ENCODE assay signal across 1 cellular context in the genomic region with DNA sequence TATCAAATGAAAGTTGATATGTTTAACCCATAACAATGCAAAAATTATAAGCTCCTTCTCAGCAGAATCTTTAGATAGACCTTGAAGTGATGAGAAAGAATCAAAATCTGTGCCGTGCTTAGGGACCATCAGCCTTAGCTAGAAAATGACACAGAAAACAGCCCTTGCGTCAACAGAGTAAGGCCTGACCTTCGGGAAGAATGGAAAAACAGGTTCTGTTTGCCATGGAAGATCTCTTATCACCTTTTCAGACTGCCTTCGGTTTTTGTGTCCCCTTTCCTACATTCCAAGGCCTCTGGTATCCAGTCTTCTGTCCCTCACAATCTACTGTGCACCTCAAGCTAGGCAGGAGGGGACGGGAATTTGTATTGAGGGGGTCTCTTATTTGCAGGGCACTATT.
TF ChIP-seq lines count a peak whose summit lies in the region.

No MANE protein-coding gene starts in this region.

TF ChIP-seq in HepG2, 621 proteins besides CTCF, POLR2A, EP300 and RAD21 (continued from another document and continues in another):
- TF ChIP-seq, protein P1, sequence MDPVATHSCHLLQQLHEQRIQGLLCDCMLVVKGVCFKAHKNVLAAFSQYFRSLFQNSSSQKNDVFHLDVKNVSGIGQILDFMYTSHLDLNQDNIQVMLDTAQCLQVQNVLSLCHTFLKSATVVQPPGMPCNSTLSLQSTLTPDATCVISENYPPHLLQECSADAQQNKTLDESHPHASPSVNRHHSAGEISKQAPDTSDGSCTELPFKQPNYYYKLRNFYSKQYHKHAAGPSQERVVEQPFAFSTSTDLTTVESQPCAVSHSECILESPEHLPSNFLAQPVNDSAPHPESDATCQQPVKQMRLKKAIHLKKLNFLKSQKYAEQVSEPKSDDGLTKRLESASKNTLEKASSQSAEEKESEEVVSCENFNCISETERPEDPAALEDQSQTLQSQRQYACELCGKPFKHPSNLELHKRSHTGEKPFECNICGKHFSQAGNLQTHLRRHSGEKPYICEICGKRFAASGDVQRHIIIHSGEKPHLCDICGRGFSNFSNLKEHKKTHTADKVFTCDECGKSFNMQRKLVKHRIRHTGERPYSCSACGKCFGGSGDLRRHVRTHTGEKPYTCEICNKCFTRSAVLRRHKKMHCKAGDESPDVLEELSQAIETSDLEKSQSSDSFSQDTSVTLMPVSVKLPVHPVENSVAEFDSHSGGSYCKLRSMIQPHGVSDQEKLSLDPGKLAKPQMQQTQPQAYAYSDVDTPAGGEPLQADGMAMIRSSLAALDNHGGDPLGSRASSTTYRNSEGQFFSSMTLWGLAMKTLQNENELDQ (CRISPR knock-in tag; IDR thresholded peaks at IDR 0.05; ENCODE audit: borderline replicate concordance) = no peak
- no peak for TF ChIP-seq RBM22 (optimal IDR thresholded peaks at IDR 0.05; ENCODE audit: low read length)
- TF ChIP-seq CENPX (CRISPR knock-in tag; IDR thresholded peaks at IDR 0.05) = no peak
- TF ChIP-seq FOXO1 (CRISPR knock-in tag; IDR thresholded peaks at IDR 0.05) = peak; percentile 84
- TF ChIP-seq ZBTB14 (CRISPR knock-in tag; IDR thresholded peaks at IDR 0.05) = no peak
- no peak for TF ChIP-seq ZNF468 (CRISPR knock-in tag; IDR thresholded peaks at IDR 0.05)
- TF ChIP-seq, protein P2, sequence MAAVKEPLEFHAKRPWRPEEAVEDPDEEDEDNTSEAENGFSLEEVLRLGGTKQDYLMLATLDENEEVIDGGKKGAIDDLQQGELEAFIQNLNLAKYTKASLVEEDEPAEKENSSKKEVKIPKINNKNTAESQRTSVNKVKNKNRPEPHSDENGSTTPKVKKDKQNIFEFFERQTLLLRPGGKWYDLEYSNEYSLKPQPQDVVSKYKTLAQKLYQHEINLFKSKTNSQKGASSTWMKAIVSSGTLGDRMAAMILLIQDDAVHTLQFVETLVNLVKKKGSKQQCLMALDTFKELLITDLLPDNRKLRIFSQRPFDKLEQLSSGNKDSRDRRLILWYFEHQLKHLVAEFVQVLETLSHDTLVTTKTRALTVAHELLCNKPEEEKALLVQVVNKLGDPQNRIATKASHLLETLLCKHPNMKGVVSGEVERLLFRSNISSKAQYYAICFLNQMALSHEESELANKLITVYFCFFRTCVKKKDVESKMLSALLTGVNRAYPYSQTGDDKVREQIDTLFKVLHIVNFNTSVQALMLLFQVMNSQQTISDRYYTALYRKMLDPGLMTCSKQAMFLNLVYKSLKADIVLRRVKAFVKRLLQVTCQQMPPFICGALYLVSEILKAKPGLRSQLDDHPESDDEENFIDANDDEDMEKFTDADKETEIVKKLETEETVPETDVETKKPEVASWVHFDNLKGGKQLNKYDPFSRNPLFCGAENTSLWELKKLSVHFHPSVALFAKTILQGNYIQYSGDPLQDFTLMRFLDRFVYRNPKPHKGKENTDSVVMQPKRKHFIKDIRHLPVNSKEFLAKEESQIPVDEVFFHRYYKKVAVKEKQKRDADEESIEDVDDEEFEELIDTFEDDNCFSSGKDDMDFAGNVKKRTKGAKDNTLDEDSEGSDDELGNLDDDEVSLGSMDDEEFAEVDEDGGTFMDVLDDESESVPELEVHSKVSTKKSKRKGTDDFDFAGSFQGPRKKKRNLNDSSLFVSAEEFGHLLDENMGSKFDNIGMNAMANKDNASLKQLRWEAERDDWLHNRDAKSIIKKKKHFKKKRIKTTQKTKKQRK (IDR thresholded peaks at IDR 0.05; ENCODE audit: low read length) = no peak
- no peak for TF ChIP-seq ZNF83 (CRISPR knock-in tag; IDR thresholded peaks at IDR 0.05; ENCODE audit: borderline replicate concordance)
- TF ChIP-seq, protein P3, sequence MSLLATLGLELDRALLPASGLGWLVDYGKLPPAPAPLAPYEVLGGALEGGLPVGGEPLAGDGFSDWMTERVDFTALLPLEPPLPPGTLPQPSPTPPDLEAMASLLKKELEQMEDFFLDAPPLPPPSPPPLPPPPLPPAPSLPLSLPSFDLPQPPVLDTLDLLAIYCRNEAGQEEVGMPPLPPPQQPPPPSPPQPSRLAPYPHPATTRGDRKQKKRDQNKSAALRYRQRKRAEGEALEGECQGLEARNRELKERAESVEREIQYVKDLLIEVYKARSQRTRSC (CRISPR knock-in tag; IDR thresholded peaks at IDR 0.05; ENCODE audit: low read depth) = no peak
- 0 out of 2 replicates have a peak, but pooled peaks have one; percentile 21 for TF ChIP-seq ZGPAT (CRISPR knock-in tag; IDR thresholded peaks at IDR 0.05)
- TF ChIP-seq HNRNPL (IDR thresholded peaks at IDR 0.05; ENCODE audit: low read depth, low read length) = no peak
- TF ChIP-seq RNF2 (conservative IDR thresholded peaks at IDR 0.05; ENCODE audit: low read depth) = no peak
- TF ChIP-seq HHEX (CRISPR knock-in tag; IDR thresholded peaks at IDR 0.05) = no peak
- no peak for TF ChIP-seq ZNF646 (CRISPR knock-in tag; IDR thresholded peaks at IDR 0.05)
- TF ChIP-seq ZNF569 (CRISPR knock-in tag; IDR thresholded peaks at IDR 0.05; ENCODE audit: borderline replicate concordance) = no peak
- TF ChIP-seq, protein P4, sequence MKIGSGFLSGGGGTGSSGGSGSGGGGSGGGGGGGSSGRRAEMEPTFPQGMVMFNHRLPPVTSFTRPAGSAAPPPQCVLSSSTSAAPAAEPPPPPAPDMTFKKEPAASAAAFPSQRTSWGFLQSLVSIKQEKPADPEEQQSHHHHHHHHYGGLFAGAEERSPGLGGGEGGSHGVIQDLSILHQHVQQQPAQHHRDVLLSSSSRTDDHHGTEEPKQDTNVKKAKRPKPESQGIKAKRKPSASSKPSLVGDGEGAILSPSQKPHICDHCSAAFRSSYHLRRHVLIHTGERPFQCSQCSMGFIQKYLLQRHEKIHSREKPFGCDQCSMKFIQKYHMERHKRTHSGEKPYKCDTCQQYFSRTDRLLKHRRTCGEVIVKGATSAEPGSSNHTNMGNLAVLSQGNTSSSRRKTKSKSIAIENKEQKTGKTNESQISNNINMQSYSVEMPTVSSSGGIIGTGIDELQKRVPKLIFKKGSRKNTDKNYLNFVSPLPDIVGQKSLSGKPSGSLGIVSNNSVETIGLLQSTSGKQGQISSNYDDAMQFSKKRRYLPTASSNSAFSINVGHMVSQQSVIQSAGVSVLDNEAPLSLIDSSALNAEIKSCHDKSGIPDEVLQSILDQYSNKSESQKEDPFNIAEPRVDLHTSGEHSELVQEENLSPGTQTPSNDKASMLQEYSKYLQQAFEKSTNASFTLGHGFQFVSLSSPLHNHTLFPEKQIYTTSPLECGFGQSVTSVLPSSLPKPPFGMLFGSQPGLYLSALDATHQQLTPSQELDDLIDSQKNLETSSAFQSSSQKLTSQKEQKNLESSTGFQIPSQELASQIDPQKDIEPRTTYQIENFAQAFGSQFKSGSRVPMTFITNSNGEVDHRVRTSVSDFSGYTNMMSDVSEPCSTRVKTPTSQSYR (CRISPR knock-in tag; IDR thresholded peaks at IDR 0.05; ENCODE audit: borderline replicate concordance) = no peak
- TF ChIP-seq GZF1 (CRISPR knock-in tag; IDR thresholded peaks at IDR 0.05) = no peak
- no peak for TF ChIP-seq RFX5 (IDR thresholded peaks at IDR 0.05; ENCODE audit: low read depth, low read length)
- TF ChIP-seq ZNF780A (CRISPR knock-in tag; IDR thresholded peaks at IDR 0.05) = no peak
- TF ChIP-seq, protein P5, sequence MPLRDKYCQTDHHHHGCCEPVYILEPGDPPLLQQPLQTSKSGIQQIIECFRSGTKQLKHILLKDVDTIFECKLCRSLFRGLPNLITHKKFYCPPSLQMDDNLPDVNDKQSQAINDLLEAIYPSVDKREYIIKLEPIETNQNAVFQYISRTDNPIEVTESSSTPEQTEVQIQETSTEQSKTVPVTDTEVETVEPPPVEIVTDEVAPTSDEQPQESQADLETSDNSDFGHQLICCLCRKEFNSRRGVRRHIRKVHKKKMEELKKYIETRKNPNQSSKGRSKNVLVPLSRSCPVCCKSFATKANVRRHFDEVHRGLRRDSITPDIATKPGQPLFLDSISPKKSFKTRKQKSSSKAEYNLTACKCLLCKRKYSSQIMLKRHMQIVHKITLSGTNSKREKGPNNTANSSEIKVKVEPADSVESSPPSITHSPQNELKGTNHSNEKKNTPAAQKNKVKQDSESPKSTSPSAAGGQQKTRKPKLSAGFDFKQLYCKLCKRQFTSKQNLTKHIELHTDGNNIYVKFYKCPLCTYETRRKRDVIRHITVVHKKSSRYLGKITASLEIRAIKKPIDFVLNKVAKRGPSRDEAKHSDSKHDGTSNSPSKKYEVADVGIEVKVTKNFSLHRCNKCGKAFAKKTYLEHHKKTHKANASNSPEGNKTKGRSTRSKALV (CRISPR knock-in tag; IDR thresholded peaks at IDR 0.05) = no peak
- no peak for TF ChIP-seq XRCC5 (optimal IDR thresholded peaks at IDR 0.05; ENCODE audit: low read length)
- no peak for TF ChIP-seq ZNF850 (CRISPR knock-in tag; conservative IDR thresholded peaks at IDR 0.05)
- no peak for TF ChIP-seq ZNF879 (CRISPR knock-in tag; IDR thresholded peaks at IDR 0.05)
- TF ChIP-seq SAFB2 (CRISPR knock-in tag; IDR thresholded peaks at IDR 0.05; ENCODE audit: borderline replicate concordance, low read depth) = no peak
- no peak for TF ChIP-seq KLF12 (CRISPR knock-in tag; IDR thresholded peaks at IDR 0.05; ENCODE audit: borderline replicate concordance)
- no peak for TF ChIP-seq KAT2B (IDR thresholded peaks at IDR 0.05; ENCODE audit: borderline replicate concordance, low read depth, low read length)
- no peak for TF ChIP-seq NR1H2 (CRISPR knock-in tag; IDR thresholded peaks at IDR 0.05; ENCODE audit: borderline replicate concordance, low read depth)
- TF ChIP-seq MXD1 (CRISPR knock-in tag; IDR thresholded peaks at IDR 0.05) = no peak
- TF ChIP-seq ZNF75D (CRISPR knock-in tag; IDR thresholded peaks at IDR 0.05; ENCODE audit: borderline replicate concordance) = no peak
- no peak for TF ChIP-seq ZNF136 (CRISPR knock-in tag; IDR thresholded peaks at IDR 0.05; ENCODE audit: low read depth)
- no peak for TF ChIP-seq TBX3 (IDR thresholded peaks at IDR 0.05; ENCODE audit: borderline replicate concordance)
- TF ChIP-seq ADNP (CRISPR knock-in tag; IDR thresholded peaks at IDR 0.05) = no peak
- no peak for TF ChIP-seq GABPB1 (CRISPR knock-in tag; IDR thresholded peaks at IDR 0.05)
